17 cellular contexts compared by ENCODE assay signal in the genomic region with DNA sequence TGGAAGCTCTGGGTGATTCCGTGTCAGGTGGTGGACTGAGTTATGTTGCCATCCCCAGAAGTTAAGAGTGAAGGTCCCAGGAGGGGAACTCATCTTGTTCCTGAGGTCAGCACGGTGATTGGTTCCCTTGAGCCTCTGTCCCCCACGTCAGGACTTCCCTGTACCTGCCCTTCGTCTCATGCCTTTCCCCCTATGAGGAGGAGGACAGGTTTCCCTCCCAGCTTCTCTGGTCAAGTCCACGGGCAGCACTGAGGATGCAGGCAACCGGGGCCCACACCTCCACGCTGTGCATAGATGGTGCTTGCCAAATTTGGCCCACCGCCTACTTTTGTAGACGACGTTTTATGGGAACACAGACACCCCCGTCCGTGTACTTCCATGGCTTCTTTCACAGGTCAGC. TPM values are rescaled to one million over a fixed set of nuclear protein-coding genes. Genes with fewer than 3 reads are reported as not detected.
DNase-seq lines count a peak whose midpoint lies in the region; ATAC-seq and TF ChIP-seq lines count a peak whose summit lies in the region.
"Had no signal": no experiment of that assay in that cellular context is flagged by ENCODE, and none has a peak within 500 bp of the region (broad histone marks: within the 10 kb centered on the region; RNA-seq: fewer than 3 reads in every experiment).

No MANE protein-coding gene starts in this region.

- H3K27ac ChIP-seq in esophagus muscularis mucosa (replicated peaks in 1 of 4), result no peak overlapping the region
- H3K27ac ChIP-seq in spleen, result no peak overlapping the region
- H3K27ac ChIP-seq in right lobe of liver, result no peak overlapping the region
- no peak overlapping the region for H3K27ac ChIP-seq in A673 (ENCODE audit: low read depth, low read length, poor library complexity, severe bottlenecking)
- H3K27ac ChIP-seq: BLaER1 treated with 17β-estradiol and CSF1 and Interleukin-3, amounts not matched to agents 10 nM and 100 nM; C4-2B had no signal

- TF ChIP-seq POLR2A in esophagus muscularis mucosa (IDR thresholded peaks at IDR 0.05; ENCODE audit: low read depth) (no peak), spleen (IDR thresholded peaks at IDR 0.05) (no peak), right lobe of liver (IDR thresholded peaks at IDR 0.05) (no peak)

- ATAC-seq in right lobe of liver (no peak), GM18858 (IDR thresholded peaks at IDR 0.05; ENCODE audit: unreplicated experiment) (no peak)
- ATAC-seq: CD8-positive, alpha-beta T cell; GM12878 had no signal

- no TSS peak for BruUV-seq in A673 (replicated peaks; lab: Mats Ljungman, UMichigan)

- H3K9me3 ChIP-seq in esophagus muscularis mucosa (no peaks in the 10 kb centered on the region), spleen (no peaks in the 10 kb centered on the region), right lobe of liver (no peaks in the 10 kb centered on the region), A673 (ENCODE audit: low read depth, low read length, poor library complexity, severe bottlenecking) (no peaks in the 10 kb centered on the region)
- H3K9me3 ChIP-seq: Caco-2 had no signal

- DNase-seq in GM03348 (ENCODE audit: low spot score), result peak; percentile 1
- DNase-seq in esophagus muscularis mucosa (ENCODE audit: extremely low spot score), result peak; percentile 86
- DNase-seq in spleen, result peak; percentile 52
- DNase-seq in right lobe of liver, result no peak
- DNase-seq in A673 (ENCODE audit: low spot score), result no peak
- DNase-seq: 8988T; AML-193; Caco-2; Calu3; CD4-positive, alpha-beta T cell; CD8-positive, alpha-beta T cell; DMS79 treated with DMSO at 0.1 percent for 48 hours; GF-D8 had no signal

- 72% methylated on average over 9 of the region's 12 CpGs for WGBS in esophagus muscularis mucosa
- 76 to 85% (median 81%) methylated on average over 12 of the region's 12 CpGs for WGBS in spleen, 5 donors
- 51% methylated on average over 4 of the region's 12 CpGs for WGBS in right lobe of liver (ENCODE audit: insufficient coverage, low coverage, low lambda C conversion rate, missing lambda C conversion rate)

- H3K4me3 ChIP-seq in esophagus muscularis mucosa (no peak overlapping the region), spleen (no peak overlapping the region), right lobe of liver (no peak overlapping the region), A673 (ENCODE audit: low read depth, low read length, poor library complexity, severe bottlenecking) (no peak overlapping the region)
- H3K4me3 ChIP-seq: BLaER1 treated with 17β-estradiol and CSF1 and Interleukin-3, amounts not matched to agents 10 nM and 100 nM; GM12878 had no signal

- no peak for TF ChIP-seq CTCF in esophagus muscularis mucosa (IDR thresholded peaks at IDR 0.05)
- no peak for TF ChIP-seq CTCF in spleen (IDR thresholded peaks at IDR 0.05 in 8 of 11, conservative IDR thresholded peaks at IDR 0.05 in 3 of 11)
- no peak for TF ChIP-seq CTCF in right lobe of liver (IDR thresholded peaks at IDR 0.05)
- TF ChIP-seq CTCF in A673 (conservative IDR thresholded peaks at IDR 0.05; ENCODE audit: low read depth, low read length), result no peak

- POLR2A ChIA-PET in A673 (lab: Charles Lee; ENCODE audit: low non-redundant PET), result no interaction called here

- intact Hi-C loops in esophagus muscularis mucosa (cut with DNase I), result no loop called here
- intact Hi-C loops in spleen (cut with DNase I; ENCODE audit: low total_unique reads), result no loop called here
- intact Hi-C loops in right lobe of liver (cut with DNase I), result no loop called here
- intact Hi-C loops in A673 (cut with micrococcal nuclease; ENCODE audit: unreplicated experiment), result no loop called here

- TF ChIP-seq EP300 in esophagus muscularis mucosa (IDR thresholded peaks at IDR 0.05), result no peak

- no peaks in the 10 kb centered on the region for H3K4me1 ChIP-seq in esophagus muscularis mucosa
- H3K4me1 ChIP-seq in spleen, result no peaks in the 10 kb centered on the region
- no peaks in the 10 kb centered on the region for H3K4me1 ChIP-seq in right lobe of liver
- H3K4me1 ChIP-seq in A673 (ENCODE audit: insufficient read depth, low read length, poor library complexity, severe bottlenecking), result no peaks in the 10 kb centered on the region
- H3K4me1 ChIP-seq: BLaER1 treated with 17β-estradiol and CSF1 and Interleukin-3, amounts not matched to agents 10 nM and 100 nM; Caco-2 had no signal

- CTCF ChIA-PET in A673 (lab: Charles Lee), result no interaction called here

- H3K27me3 ChIP-seq in esophagus muscularis mucosa, result peaks cover 0 to 47% (median 0%) of the 10 kb centered on the region in 4 donors
- peaks cover 0 to 55% (median 4%) of the 10 kb centered on the region in 7 donors for H3K27me3 ChIP-seq in spleen (replicated peaks in 1 of 7)
- H3K27me3 ChIP-seq in right lobe of liver, result no peaks in the 10 kb centered on the region
- H3K27me3 ChIP-seq in A673 (replicated peaks; ENCODE audit: insufficient read depth, low read depth, low read length, poor library complexity), result peaks cover 4% of the 10 kb centered on the region
- H3K27me3 ChIP-seq: BLaER1 treated with 17β-estradiol and CSF1 and Interleukin-3, amounts not matched to agents 10 nM and 100 nM had no signal

- no peaks in the 10 kb centered on the region for H3K36me3 ChIP-seq in esophagus muscularis mucosa
- no peaks in the 10 kb centered on the region for H3K36me3 ChIP-seq in spleen
- no peaks in the 10 kb centered on the region for H3K36me3 ChIP-seq in right lobe of liver
- H3K36me3 ChIP-seq in A673 (ENCODE audit: insufficient read depth, low read length, poor library complexity, severe bottlenecking), result no peaks in the 10 kb centered on the region
- H3K36me3 ChIP-seq: BLaER1 treated with 17β-estradiol and CSF1 and Interleukin-3, amounts not matched to agents 10 nM and 100 nM had no signal

RNA-seq across cellular contexts. Expression of a gene that starts 42.7 kb away (rescaled TPM):
- total RNA-seq in esophagus muscularis mucosa (under 1 TPM in 2 of 4 donors, not detected in 2; 0.83 to 0.99 TPM), spleen (under 1 TPM in 3 of 7 donors, not detected in 4; 0.54 to 0.66 (median 0.54) TPM), right lobe of liver (under 1 TPM in 1 of 6 experiments, not detected in 5; 0.42 TPM), A673 (2021) (0.45 and 0.76 TPM in 2 replicates)
- polyA plus RNA-seq in spleen, result 1 to 10 TPM in 2 of 3 donors, under 1 TPM in 1; 0.74 to 1.7 (median 1.1) TPM
- total RNA-seq: Caco-2, Calu3, GM12878 had no signal

Comparison
In these comparisons a context has a peak if more than half of its experiments do, and no peak if none do; other contexts are left out.
1. DNase-seq: peak in GM03348 (single experiment), esophagus muscularis mucosa (single experiment) and spleen (single experiment); none in right lobe of liver (0 of 3) and A673 (single experiment).